Comparison of ENCODE assay signal across 8 cellular contexts in genomic region chr5:39057745-39058144, GRCh38. TPM values are rescaled to one million over a fixed set of nuclear protein-coding genes. Genes with fewer than 3 reads are reported as not detected.
A peak's percentile ranks its signal among the peaks of the same experiment; 100 is the strongest.
DNase-seq lines count a peak whose midpoint lies in the region; ATAC-seq and TF ChIP-seq lines count a peak whose summit lies in the region.

No MANE protein-coding gene starts in this region.

- no peak for DNase-seq in activated CD4-positive, alpha-beta T cell treated with anti-CD3 and anti-CD28 coated beads for 36 hours
- no peak for DNase-seq in activated CD4-positive, alpha-beta T cell treated with anti-CD3 and anti-CD28 coated beads for 1 hour
- DNase-seq in choroid plexus epithelial cell (ENCODE audit: low read depth) (no peak), spleen (no peak), activated gamma-delta T cell (lab: John Stamatoyannopoulos, UW) (no peak), RPMI8226 (no peak)
- DNase-seq in activated CD4-positive, alpha-beta T cell treated with anti-CD3 and anti-CD28 coated beads for 48 hours: no peak

- TF ChIP-seq CTCF in choroid plexus epithelial cell (conservative IDR thresholded peaks at IDR 0.05; ENCODE audit: low read depth, low read length) (no peak), spleen (IDR thresholded peaks at IDR 0.05 in 8 of 11, conservative IDR thresholded peaks at IDR 0.05 in 3 of 11) (no peak)

- H3K27ac ChIP-seq in spleen: peak overlapping the region; percentile 3 to 77 (median 48)

- H3K4me1 Mint-ChIP-seq in activated CD4-positive, alpha-beta T cell treated with anti-CD3 and anti-CD28 coated beads for 36 hours: peaks cover 67% of the 10 kb centered on the region

- peaks cover 9% of the 10 kb centered on the region for H3K36me3 Mint-ChIP-seq in activated CD4-positive, alpha-beta T cell treated with anti-CD3 and anti-CD28 coated beads for 36 hours (ENCODE audit: low read depth)

- H3K27me3 ChIP-seq in spleen (replicated peaks in 1 of 7): no peaks in the 10 kb centered on the region

- H3K4me3 ChIP-seq in choroid plexus epithelial cell (ENCODE audit: low read depth, low read length) (peak overlapping the region; percentile 37), spleen (peak overlapping the region in 6 of 8 donors; percentile 4 to 48 (median 24))

- POLR2A ChIA-PET in activated CD4-positive, alpha-beta T cell treated with anti-CD3 and anti-CD28 coated beads for 36 hours (lab: Charles Lee): no interaction called here

- 4 to 8% (median 7%) methylated on average over 2 of the region's 2 CpGs for WGBS in spleen, 5 donors

- no peaks in the 10 kb centered on the region for H3K27me3 Mint-ChIP-seq in activated CD4-positive, alpha-beta T cell treated with anti-CD3 and anti-CD28 coated beads for 36 hours

- ATAC-seq in activated CD4-positive, alpha-beta T cell treated with anti-CD3 and anti-CD28 coated beads for 36 hours: no peak
- ATAC-seq in HG03196 (IDR thresholded peaks at IDR 0.05; ENCODE audit: unreplicated experiment): peak; percentile 40

- peaks cover 17 to 83% (median 47%) of the 10 kb centered on the region in 6 donors for H3K4me1 ChIP-seq in spleen

- H3K9me3 ChIP-seq in spleen: no peaks in the 10 kb centered on the region

- no peak for TF ChIP-seq POLR2A in spleen (IDR thresholded peaks at IDR 0.05)

- H3K9me3 Mint-ChIP-seq in activated CD4-positive, alpha-beta T cell treated with anti-CD3 and anti-CD28 coated beads for 36 hours (ENCODE audit: low read depth): no peaks in the 10 kb centered on the region

- H3K4me3 Mint-ChIP-seq in activated CD4-positive, alpha-beta T cell treated with anti-CD3 and anti-CD28 coated beads for 36 hours: peak overlapping the region; percentile 24

- H3K27ac Mint-ChIP-seq in activated CD4-positive, alpha-beta T cell treated with anti-CD3 and anti-CD28 coated beads for 36 hours: no peak overlapping the region

- H3K36me3 ChIP-seq in spleen: peaks cover 0 to 14% (median 2%) of the 10 kb centered on the region in 6 donors

- intact Hi-C loops in activated CD4-positive, alpha-beta T cell treated with anti-CD3 and anti-CD28 coated beads for 36 hours (cut with DNase I, micrococcal nuclease): no loop called here
- intact Hi-C loops in spleen (cut with DNase I; ENCODE audit: low total_unique reads): no loop called here

- CTCF ChIA-PET in activated CD4-positive, alpha-beta T cell treated with anti-CD3 and anti-CD28 coated beads for 36 hours (lab: Charles Lee): interaction anchor here (0.6 to 1.3 kb wide), 2 partner anchors 11 to 21 kb away, joined by 3 to 4 read pairs; no protein-coding TSS in a partner anchor

RNA-seq across cellular contexts. Expression of gene RICTOR, which starts 16.5 kb away (rescaled TPM):
- total RNA-seq in activated CD4-positive, alpha-beta T cell treated with anti-CD3 and anti-CD28 coated beads for 36 hours: 10 to 100 TPM; 23.2 to 28.5 TPM
- 10 to 100 TPM; 51.4 to 70.9 (median 60.1) TPM for total RNA-seq in spleen
- polyA plus RNA-seq in spleen: 1 to 10 TPM; 6.3 to 8.7 (median 7.6) TPM
